In the genomic region with DNA sequence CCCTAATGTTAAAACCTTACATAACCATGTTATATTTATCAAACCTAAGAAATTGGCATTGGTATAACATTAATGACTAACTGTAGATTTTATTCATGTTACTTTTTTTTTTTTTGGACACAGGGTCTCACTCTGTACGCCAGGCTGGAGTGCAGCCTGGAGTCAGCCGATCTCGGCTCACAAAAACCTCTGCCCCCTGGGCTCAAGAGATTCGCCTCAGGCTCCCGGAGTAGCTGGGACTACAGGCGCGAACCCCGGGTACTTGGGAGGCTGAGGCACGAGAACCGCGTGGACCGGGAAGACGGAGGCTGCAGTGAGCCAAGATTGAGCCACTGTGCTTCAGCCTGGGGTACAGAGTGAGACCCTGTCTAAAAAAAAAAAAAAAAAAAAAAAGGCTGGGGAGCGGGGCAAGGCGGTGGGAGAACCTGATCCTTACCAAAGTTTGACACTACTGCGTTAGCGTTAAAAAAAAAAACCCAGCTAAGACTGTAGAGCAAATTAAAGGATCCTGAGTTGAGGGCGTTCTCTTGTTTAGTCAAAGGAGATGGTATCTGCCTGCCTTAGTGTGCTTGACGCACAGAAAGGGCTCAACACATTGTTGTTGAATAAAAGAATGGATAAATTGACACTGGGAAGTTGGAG, we compare ENCODE assay signal across 8 cellular contexts. TPM values are rescaled to one million over a fixed set of nuclear protein-coding genes. Genes with fewer than 3 reads are reported as not detected.
DNase-seq lines count a peak whose midpoint lies in the region; ATAC-seq and TF ChIP-seq lines count a peak whose summit lies in the region.
"Not testable (repeated sequence)": the region's sequence is repeated elsewhere in the genome, so short reads cannot be mapped to it uniquely, and the experiment has no call there.

No MANE protein-coding gene starts in this region.

- not testable (repeated sequence) for ATAC-seq in activated B cell treated with CpG ODN at 0.5 μM for 24 hours (ENCODE audit: low read depth)

- H3K79me2 ChIP-seq in smooth muscle cell (ENCODE audit: low read depth), result not testable (repeated sequence)

- peak overlapping the region; percentile 94 for H3K4me3 Mint-ChIP-seq in activated B cell treated with CpG ODN at 0.5 μM for 24 hours
- peak overlapping the region; percentile 92 for H3K4me3 Mint-ChIP-seq in glutamatergic neuron (ENCODE audit: unreplicated experiment)

- CTCF ChIA-PET in activated B cell treated with CpG ODN at 0.5 μM for 24 hours (lab: Charles Lee), result interaction anchor here (1.8 kb wide), 1 partner anchor 10 kb away, joined by 5 read pairs; no protein-coding TSS in a partner anchor

- peaks cover 11% of the 10 kb centered on the region for H3F3A ChIP-seq in smooth muscle cell (ENCODE audit: low read depth)

- peaks cover 0 to 20% (median 13%) of the 10 kb centered on the region in 11 experiments; a peak in 20 of 22 replicates for H3K27me3 ChIP-seq in BLaER1 treated with 17β-estradiol and CSF1 and Interleukin-3, amounts not matched to agents 10 nM and 100 nM
- H3K27me3 ChIP-seq in brain microvascular endothelial cell (replicated peaks); muscle layer of colon (ENCODE audit: control insufficient read depth in 1 of 2, insufficient read depth in 2 of 2, low read length in 2 of 2); smooth muscle cell (ENCODE audit: low read depth): not testable (repeated sequence)

- 12% methylated on average over 19 of the region's 19 CpGs for WGBS in smooth muscle cell (ENCODE audit: low lambda C conversion rate)

- H3K36me3 Mint-ChIP-seq in activated B cell treated with CpG ODN at 0.5 μM for 24 hours (ENCODE audit: low read depth); glutamatergic neuron (ENCODE audit: unreplicated experiment): not testable (repeated sequence)

- intact Hi-C loops in activated B cell treated with CpG ODN at 0.5 μM for 24 hours (cut with micrococcal nuclease), result loop anchor here (2.0 kb wide), 1 partner anchor 83 kb away; no protein-coding TSS in a partner anchor

- H3K9me3 Mint-ChIP-seq in activated B cell treated with CpG ODN at 0.5 μM for 24 hours, result not testable (repeated sequence)
- H3K9me3 Mint-ChIP-seq in glutamatergic neuron (ENCODE audit: unreplicated experiment), result peaks cover 22% of the 10 kb centered on the region

- H3K36me3 ChIP-seq in BLaER1 treated with 17β-estradiol and CSF1 and Interleukin-3, amounts not matched to agents 10 nM and 100 nM; brain microvascular endothelial cell (replicated peaks); muscle layer of colon (ENCODE audit: insufficient read depth, low read length); smooth muscle cell (ENCODE audit: low read depth): not testable (repeated sequence)

- H2AFZ ChIP-seq in smooth muscle cell (ENCODE audit: low read depth), result not testable (repeated sequence)

- peak overlapping the region; percentile 92 for H3K27ac Mint-ChIP-seq in activated B cell treated with CpG ODN at 0.5 μM for 24 hours
- not testable (repeated sequence) for H3K27ac Mint-ChIP-seq in glutamatergic neuron (ENCODE audit: unreplicated experiment)

- not testable (repeated sequence) for DNase-seq in HFF-Myc (ENCODE audit: extremely low read depth, low read depth); activated B cell treated with CpG ODN at 0.5 μM for 24 hours; brain microvascular endothelial cell; glutamatergic neuron; smooth muscle cell (lab: John Stamatoyannopoulos, UW; ENCODE audit: unreplicated experiment)
- DNase-seq in NOMO-1 treated with DMSO at 0.1 percent for 48 hours (lab: John Stamatoyannopoulos, UW; ENCODE audit: unreplicated experiment), result peak; percentile 36

- peaks cover 24 to 46% (median 32%) of the 10 kb centered on the region in 10 experiments for H3K4me1 ChIP-seq in BLaER1 treated with 17β-estradiol and CSF1 and Interleukin-3, amounts not matched to agents 10 nM and 100 nM
- not testable (repeated sequence) for H3K4me1 ChIP-seq in muscle layer of colon (ENCODE audit: insufficient read depth, low read length)
- peaks cover 15% of the 10 kb centered on the region for H3K4me1 ChIP-seq in smooth muscle cell (ENCODE audit: low read depth)

- H4K20me1 ChIP-seq in BLaER1 treated with 17β-estradiol and CSF1 and Interleukin-3, amounts not matched to agents 10 nM and 100 nM; smooth muscle cell (ENCODE audit: low read depth): not testable (repeated sequence)

- H3K27me3 Mint-ChIP-seq in activated B cell treated with CpG ODN at 0.5 μM for 24 hours, result not testable (repeated sequence)
- H3K27me3 Mint-ChIP-seq in glutamatergic neuron (ENCODE audit: unreplicated experiment), result peaks cover 31% of the 10 kb centered on the region

- not testable (repeated sequence) for TF ChIP-seq CTCF in HFF-Myc (IDR thresholded peaks at IDR 0.05; ENCODE audit: low read depth, low read length, missing control alignments); activated B cell treated with CpG ODN at 0.5 μM for 24 hours (IDR thresholded peaks at IDR 0.05); brain microvascular endothelial cell (IDR thresholded peaks at IDR 0.05; ENCODE audit: low read depth, low read length, missing control alignments); glutamatergic neuron (IDR thresholded peaks at IDR 0.05; ENCODE audit: partially characterized antibody, unreplicated experiment); smooth muscle cell (IDR thresholded peaks at IDR 0.05; ENCODE audit: borderline replicate concordance, insufficient read depth, poor library complexity, severe bottlenecking)

- H3K4me3 ChIP-seq in BLaER1 treated with 17β-estradiol and CSF1 and Interleukin-3, amounts not matched to agents 10 nM and 100 nM, result peak overlapping the region; percentile 53 to 76 (median 70)
- H3K4me3 ChIP-seq in HFF-Myc (replicated peaks; ENCODE audit: low read depth, low read length) (peak overlapping the region; percentile 57), brain microvascular endothelial cell (ENCODE audit: low read depth, low read length) (peak overlapping the region; percentile 66), muscle layer of colon (ENCODE audit: low read depth in 1 of 2, low read length in 2 of 2) (peak overlapping the region; percentile 13 to 83), smooth muscle cell (peak overlapping the region; percentile 78)

- not testable (repeated sequence) for H3K9me3 ChIP-seq in BLaER1 treated with 17β-estradiol and CSF1 and Interleukin-3, amounts not matched to agents 10 nM and 100 nM (replicated peaks in 1 of 11); muscle layer of colon (ENCODE audit: low read length); smooth muscle cell (replicated peaks; ENCODE audit: low read depth)

- H3K4me2 ChIP-seq in BLaER1 treated with 17β-estradiol and CSF1 and Interleukin-3, amounts not matched to agents 10 nM and 100 nM, result peak overlapping the region; percentile 47 to 87 (median 72)
- H3K4me2 ChIP-seq in smooth muscle cell, result peak overlapping the region; percentile 92

- POLR2A ChIA-PET in activated B cell treated with CpG ODN at 0.5 μM for 24 hours (lab: Charles Lee), result interaction anchor here (0.7 kb wide), 2 partner anchors 50 to 220 kb away, joined by 10 read pairs; a partner anchor contains a TSS

- peak overlapping the region; percentile 77 to 86 (median 82); a peak in 16 of 22 replicates for H3K9ac ChIP-seq in BLaER1 treated with 17β-estradiol and CSF1 and Interleukin-3, amounts not matched to agents 10 nM and 100 nM
- not testable (repeated sequence) for H3K9ac ChIP-seq in muscle layer of colon (ENCODE audit: low read length); smooth muscle cell (ENCODE audit: low read depth)

- in situ Hi-C loops in brain microvascular endothelial cell (cut with HindIII; ENCODE audit: low pct_ligation_motif_present, low sequenced_read_pairs), result not testable (repeated sequence)

- peak overlapping the region in 6 of 11 experiments; percentile 38 to 86 (median 76); a peak in 5 of 22 replicates for H3K27ac ChIP-seq in BLaER1 treated with 17β-estradiol and CSF1 and Interleukin-3, amounts not matched to agents 10 nM and 100 nM
- not testable (repeated sequence) for H3K27ac ChIP-seq in brain microvascular endothelial cell; muscle layer of colon (ENCODE audit: low read depth, low read length); smooth muscle cell (ENCODE audit: low read depth)

- H3K4me1 Mint-ChIP-seq in activated B cell treated with CpG ODN at 0.5 μM for 24 hours (peaks cover 27% of the 10 kb centered on the region), glutamatergic neuron (ENCODE audit: low read depth, unreplicated experiment) (peaks cover 11% of the 10 kb centered on the region)

RNA-seq across cellular contexts. Expression of a gene that starts 5.2 kb away (rescaled TPM):
- total RNA-seq in activated B cell treated with CpG ODN at 0.5 μM for 24 hours (4.0 and 4.5 TPM in 2 replicates), glutamatergic neuron (ENCODE audit: unreplicated experiment) (not detected), smooth muscle cell (0.18 and 0.81 TPM in 2 replicates)
- 0.14 and 0.45 TPM in 2 replicates for polyA plus RNA-seq in smooth muscle cell

RNA-seq across cellular contexts. Expression of a gene that starts 20.0 kb away (rescaled TPM):
- total RNA-seq in activated B cell treated with CpG ODN at 0.5 μM for 24 hours (0.24 and 0.47 TPM in 2 replicates), glutamatergic neuron (ENCODE audit: unreplicated experiment) (not detected), smooth muscle cell (not detected in 2 replicates)
- polyA plus RNA-seq in smooth muscle cell, result 0.09 TPM in 1 of 2 replicates, not detected in the other

RNA-seq across cellular contexts. Expression of a gene that starts 24.3 kb away (rescaled TPM):
- total RNA-seq in activated B cell treated with CpG ODN at 0.5 μM for 24 hours (6.2 and 8.6 TPM in 2 replicates), glutamatergic neuron (ENCODE audit: unreplicated experiment) (not detected), smooth muscle cell (0.36 TPM in 1 of 2 replicates, not detected in the other)
- 0.15 and 0.46 TPM in 2 replicates for polyA plus RNA-seq in smooth muscle cell
